16 cellular contexts compared by ENCODE assay signal in the genomic region with DNA sequence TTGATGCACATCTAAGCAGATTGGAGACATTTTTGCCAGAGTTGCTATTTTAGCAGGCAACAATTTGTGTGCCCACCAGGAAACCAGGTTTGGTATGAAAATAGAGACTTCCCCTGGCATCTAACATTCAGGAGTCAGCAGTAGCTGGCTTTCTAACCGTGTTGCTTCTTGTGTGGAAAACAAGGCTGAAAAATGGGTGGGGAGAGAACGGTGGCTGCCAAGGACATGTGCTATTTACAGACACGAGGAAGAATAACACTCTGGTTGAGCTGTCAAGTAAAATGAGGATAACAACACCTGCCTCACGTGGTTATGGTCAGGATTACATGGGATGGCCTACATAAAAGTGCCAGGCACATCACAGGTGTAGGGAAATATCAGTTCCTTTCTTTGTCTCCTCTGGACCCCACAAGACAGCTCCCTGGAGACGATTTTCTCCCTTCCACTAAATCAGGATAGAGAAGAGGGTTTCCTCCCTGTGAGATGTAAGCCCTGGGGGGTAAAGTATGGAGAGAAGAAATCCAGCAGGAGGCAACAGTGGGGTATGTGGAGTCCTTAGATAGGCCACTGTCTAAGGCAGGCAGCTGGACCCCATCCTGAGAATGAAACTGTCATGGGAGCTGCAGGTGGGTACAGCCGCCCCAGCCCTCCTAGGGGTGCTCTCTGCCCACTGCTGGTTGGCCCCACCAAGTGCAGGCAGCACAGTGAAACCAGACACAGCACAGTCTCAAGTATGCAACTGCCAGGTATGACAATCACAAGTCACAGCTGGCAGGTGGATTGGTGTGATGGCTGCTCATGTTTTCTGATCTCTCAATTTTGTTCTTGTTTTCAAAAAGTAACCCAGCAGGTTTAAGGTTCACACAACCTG.
DNase-seq lines count a peak whose midpoint lies in the region; ATAC-seq, FAIRE-seq and TF ChIP-seq lines count a peak whose summit lies in the region.
"Had no signal": no experiment of that assay in that cellular context is flagged by ENCODE, and none has a peak within 500 bp of the region (broad histone marks: within the 10 kb centered on the region; RNA-seq: fewer than 3 reads in every experiment).

No MANE protein-coding gene starts in this region.

- no peaks in the 10 kb centered on the region for H4K20me1 ChIP-seq in K562 (replicated peaks; ENCODE audit: control insufficient read depth, insufficient read depth, low read length)

- H3K27ac ChIP-seq in K562 (ENCODE audit: extremely low read depth, low read depth, low read length), result no peak overlapping the region
- H3K27ac ChIP-seq in sigmoid colon, result peak overlapping the region in 3 of 4 donors; percentile 38 to 63 (median 52)
- H3K27ac ChIP-seq: GM23248, neural progenitor cell had no signal

- no peaks in the 10 kb centered on the region for H3K79me2 ChIP-seq in K562 (ENCODE audit: control insufficient read depth, insufficient read depth, low read length)

- ATAC-seq in GM18498 (IDR thresholded peaks at IDR 0.05; ENCODE audit: unreplicated experiment) (peak; percentile 65), HG03280 (IDR thresholded peaks at IDR 0.05; ENCODE audit: unreplicated experiment) (peak; percentile 72), K562 (peak; percentile 46), GM18861 (IDR thresholded peaks at IDR 0.05; ENCODE audit: unreplicated experiment) (no peak)

- TF ChIP-seq EP300 in K562 (IDR thresholded peaks at IDR 0.05; ENCODE audit: low read length), result no peak
- TF ChIP-seq EP300 in sigmoid colon (IDR thresholded peaks at IDR 0.05), result no peak

- no TSS peak for BruUV-seq in K562 (replicated peaks; lab: Mats Ljungman, UMichigan)

- WGBS in K562 (ENCODE audit: insufficient coverage, low coverage, missing lambda C conversion rate), result 2% methylated on average over 6 of the region's 6 CpGs
- WGBS in sigmoid colon, 2 donors, result 31 to 65% methylated on average over 6 of the region's 6 CpGs

- H3K4me2 ChIP-seq in K562 (ENCODE audit: insufficient read depth, low read length), result no peak overlapping the region
- H3K4me2 ChIP-seq: neural progenitor cell had no signal

- intact Hi-C loops in K562 (cut with micrococcal nuclease), result no loop called here
- intact Hi-C loops in sigmoid colon (cut with DNase I), result loop anchor here (10.0 kb wide), 1 partner anchor 139 kb away; no protein-coding TSS in a partner anchor

- CTCF ChIA-PET in K562 (lab: Yijun Ruan, JAX; ENCODE audit: low intra/inter-chr PET ratio), result no interaction called here

- no peak overlapping the region for H3K4me3 ChIP-seq in K562
- no peak overlapping the region for H3K4me3 ChIP-seq in sigmoid colon
- H3K4me3 ChIP-seq in MG63, result no peak overlapping the region
- H3K4me3 ChIP-seq: GM23248, neural progenitor cell had no signal

- no peaks in the 10 kb centered on the region; a peak in 1 of 5 replicates for H3K4me1 ChIP-seq in K562 (replicated peaks in 1 of 2; ENCODE audit: control insufficient read depth in 2 of 2, insufficient read depth in 2 of 2, low read length in 2 of 2)
- peaks cover 3 to 64% (median 58%) of the 10 kb centered on the region in 4 donors for H3K4me1 ChIP-seq in sigmoid colon
- H3K4me1 ChIP-seq: neural progenitor cell had no signal

- peak in 1 of 2 experiments; percentile 17; a peak in 2 of 4 replicates for TF ChIP-seq RAD21 in K562 (CRISPR knock-in tag; conservative IDR thresholded peaks at IDR 0.05 in 1 of 2, IDR thresholded peaks at IDR 0.05 in 1 of 2)

- H3K27me3 ChIP-seq in K562 (ENCODE audit: control insufficient read depth in 2 of 2, insufficient read depth in 2 of 2, low read length in 2 of 2) (peaks cover 5 to 9% of the 10 kb centered on the region in 2 experiments; a peak in 4 of 5 replicates), sigmoid colon (no peaks in the 10 kb centered on the region), MG63 (peaks cover 2% of the 10 kb centered on the region; the same call in 1 of the 2 replicates)
- H3K27me3 ChIP-seq: neural progenitor cell had no signal

- no peaks in the 10 kb centered on the region for H3K9me1 ChIP-seq in K562 (ENCODE audit: control insufficient read depth, insufficient read depth, low read length)

- no peak for TF ChIP-seq POLR2A in K562 (conservative IDR thresholded peaks at IDR 0.05)
- TF ChIP-seq POLR2A in sigmoid colon (IDR thresholded peaks at IDR 0.05), result no peak

- H3K9me3 ChIP-seq in K562 (replicated peaks; ENCODE audit: control insufficient read depth, insufficient read depth, low read depth, low read length) (no peaks in the 10 kb centered on the region), sigmoid colon (no peaks in the 10 kb centered on the region), MG63 (no peaks in the 10 kb centered on the region)

- in situ Hi-C loops in K562 (cut with MboI), result no loop called here

- H3K9ac ChIP-seq in K562 (ENCODE audit: insufficient read depth in 1 of 2, low read depth in 2 of 2, low read length in 2 of 2), result no peak overlapping the region
- H3K9ac ChIP-seq: GM23248, neural progenitor cell had no signal

- no peak for FAIRE-seq in K562 (lab: Jason Lieb, UNC)

- POLR2A ChIA-PET in K562 (lab: Yijun Ruan, JAX), result interaction anchor here (0.5 to 1.9 kb wide), 4 partner anchors 29 to 184 kb away, joined by 3 to 7 read pairs (median 3); a partner anchor contains a TSS

- no peak overlapping the region for H2AFZ ChIP-seq in K562 (ENCODE audit: low read depth, low read length)
- H2AFZ ChIP-seq: GM23248, neural progenitor cell had no signal

- TF ChIP-seq CTCF in K562 (IDR thresholded peaks at IDR 0.05 in 2 of 3, conservative IDR thresholded peaks at IDR 0.05 in 1 of 3; ENCODE audit: insufficient read depth in 2 of 3, low read depth in 1 of 3, low read length in 3 of 3) (peak; percentile 14 to 41 (median 23); a peak in 3 of 6 replicates), sigmoid colon (IDR thresholded peaks at IDR 0.05) (no peak)

- H3K36me3 ChIP-seq in K562 (ENCODE audit: control insufficient read depth, insufficient read depth, low read length) (no peaks in the 10 kb centered on the region), sigmoid colon (no peaks in the 10 kb centered on the region), MG63 (no peaks in the 10 kb centered on the region)
- H3K36me3 ChIP-seq: neural progenitor cell had no signal

- DNase-seq in K562 (ENCODE audit: extremely low read depth in 1 of 4, low spot score in 3 of 4), result no peak
- DNase-seq in sigmoid colon, result no peak
- no peak for DNase-seq in NCI-H187 (lab: John Stamatoyannopoulos, UW)
- DNase-seq in MG63, result no peak
- DNase-seq in NCI-H82 (lab: John Stamatoyannopoulos, UW), result no peak
- DNase-seq: activated CD4-positive, alpha-beta memory T cell treated with anti-CD3 and anti-CD28 coated beads, Interleukin-2, amount 10 ng/mL, durations not matched to agents 7 days and 5 days; activated naive CD4-positive, alpha-beta T cell treated with Interleukin-2 at 50 U/mL for 16 hours; CD8-positive, alpha-beta memory T cell; central memory CD4-positive, alpha-beta T cell; NCI-H1092 treated with DMSO at 0.1 percent for 48 hours; NCI-H524 had no signal

TF ChIP-seq in K562, 482 proteins besides CTCF, POLR2A, EP300 and RAD21:
- TF ChIP-seq, protein P1, sequence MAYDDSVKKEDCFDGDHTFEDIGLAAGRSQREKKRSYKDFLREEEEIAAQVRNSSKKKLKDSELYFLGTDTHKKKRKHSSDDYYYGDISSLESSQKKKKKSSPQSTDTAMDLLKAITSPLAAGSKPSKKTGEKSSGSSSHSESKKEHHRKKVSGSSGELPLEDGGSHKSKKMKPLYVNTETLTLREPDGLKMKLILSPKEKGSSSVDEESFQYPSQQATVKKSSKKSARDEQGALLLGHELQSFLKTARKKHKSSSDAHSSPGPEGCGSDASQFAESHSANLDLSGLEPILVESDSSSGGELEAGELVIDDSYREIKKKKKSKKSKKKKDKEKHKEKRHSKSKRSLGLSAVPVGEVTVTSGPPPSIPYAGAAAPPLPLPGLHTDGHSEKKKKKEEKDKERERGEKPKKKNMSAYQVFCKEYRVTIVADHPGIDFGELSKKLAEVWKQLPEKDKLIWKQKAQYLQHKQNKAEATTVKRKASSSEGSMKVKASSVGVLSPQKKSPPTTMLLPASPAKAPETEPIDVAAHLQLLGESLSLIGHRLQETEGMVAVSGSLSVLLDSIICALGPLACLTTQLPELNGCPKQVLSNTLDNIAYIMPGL (CRISPR knock-in tag; IDR thresholded peaks at IDR 0.05), result no peak
- TF ChIP-seq NR2C2 (CRISPR knock-in tag; IDR thresholded peaks at IDR 0.05), result no peak
- no peak for TF ChIP-seq NR2C2 (tag; IDR thresholded peaks at IDR 0.05)
- no peak for TF ChIP-seq ZNF699 (CRISPR knock-in tag; IDR thresholded peaks at IDR 0.05; ENCODE audit: insufficient replicate concordance)
- no peak for TF ChIP-seq ZNF589 (CRISPR knock-in tag; IDR thresholded peaks at IDR 0.05; ENCODE audit: low read depth)
- TF ChIP-seq, protein P2, sequence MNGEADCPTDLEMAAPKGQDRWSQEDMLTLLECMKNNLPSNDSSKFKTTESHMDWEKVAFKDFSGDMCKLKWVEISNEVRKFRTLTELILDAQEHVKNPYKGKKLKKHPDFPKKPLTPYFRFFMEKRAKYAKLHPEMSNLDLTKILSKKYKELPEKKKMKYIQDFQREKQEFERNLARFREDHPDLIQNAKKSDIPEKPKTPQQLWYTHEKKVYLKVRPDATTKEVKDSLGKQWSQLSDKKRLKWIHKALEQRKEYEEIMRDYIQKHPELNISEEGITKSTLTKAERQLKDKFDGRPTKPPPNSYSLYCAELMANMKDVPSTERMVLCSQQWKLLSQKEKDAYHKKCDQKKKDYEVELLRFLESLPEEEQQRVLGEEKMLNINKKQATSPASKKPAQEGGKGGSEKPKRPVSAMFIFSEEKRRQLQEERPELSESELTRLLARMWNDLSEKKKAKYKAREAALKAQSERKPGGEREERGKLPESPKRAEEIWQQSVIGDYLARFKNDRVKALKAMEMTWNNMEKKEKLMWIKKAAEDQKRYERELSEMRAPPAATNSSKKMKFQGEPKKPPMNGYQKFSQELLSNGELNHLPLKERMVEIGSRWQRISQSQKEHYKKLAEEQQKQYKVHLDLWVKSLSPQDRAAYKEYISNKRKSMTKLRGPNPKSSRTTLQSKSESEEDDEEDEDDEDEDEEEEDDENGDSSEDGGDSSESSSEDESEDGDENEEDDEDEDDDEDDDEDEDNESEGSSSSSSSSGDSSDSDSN (IDR thresholded peaks at IDR 0.05; ENCODE audit: borderline replicate concordance in 1 of 2, low read depth in 2 of 2, low read length in 2 of 2), result no peak
- TF ChIP-seq, protein P3, sequence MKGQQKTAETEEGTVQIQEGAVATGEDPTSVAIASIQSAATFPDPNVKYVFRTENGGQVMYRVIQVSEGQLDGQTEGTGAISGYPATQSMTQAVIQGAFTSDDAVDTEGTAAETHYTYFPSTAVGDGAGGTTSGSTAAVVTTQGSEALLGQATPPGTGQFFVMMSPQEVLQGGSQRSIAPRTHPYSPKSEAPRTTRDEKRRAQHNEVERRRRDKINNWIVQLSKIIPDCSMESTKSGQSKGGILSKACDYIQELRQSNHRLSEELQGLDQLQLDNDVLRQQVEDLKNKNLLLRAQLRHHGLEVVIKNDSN (CRISPR knock-in tag; IDR thresholded peaks at IDR 0.05), result 0 out of 2 replicates have a peak, but pooled peaks have one; percentile 32

Comparison
In these comparisons a context has a peak if more than half of its experiments do, and no peak if none do; other contexts are left out.
1. CTCF ChIP-seq: peak in K562 (3 of 3); none in sigmoid colon (0 of 4).